In genomic region chr15:90902996-90903732, GRCh38 we compare ENCODE assay signal across 1 cellular context.
TF ChIP-seq lines count a peak whose summit lies in the region.

TSS of gene MAN2A2 (plus strand) at chr15:90903302. CDS start at chr15:90904208, 906 bp downstream.

TF ChIP-seq in GM23338, 12 proteins besides CTCF, POLR2A, EP300 and RAD21 (continued from another document):
- TF ChIP-seq, protein P1, sequence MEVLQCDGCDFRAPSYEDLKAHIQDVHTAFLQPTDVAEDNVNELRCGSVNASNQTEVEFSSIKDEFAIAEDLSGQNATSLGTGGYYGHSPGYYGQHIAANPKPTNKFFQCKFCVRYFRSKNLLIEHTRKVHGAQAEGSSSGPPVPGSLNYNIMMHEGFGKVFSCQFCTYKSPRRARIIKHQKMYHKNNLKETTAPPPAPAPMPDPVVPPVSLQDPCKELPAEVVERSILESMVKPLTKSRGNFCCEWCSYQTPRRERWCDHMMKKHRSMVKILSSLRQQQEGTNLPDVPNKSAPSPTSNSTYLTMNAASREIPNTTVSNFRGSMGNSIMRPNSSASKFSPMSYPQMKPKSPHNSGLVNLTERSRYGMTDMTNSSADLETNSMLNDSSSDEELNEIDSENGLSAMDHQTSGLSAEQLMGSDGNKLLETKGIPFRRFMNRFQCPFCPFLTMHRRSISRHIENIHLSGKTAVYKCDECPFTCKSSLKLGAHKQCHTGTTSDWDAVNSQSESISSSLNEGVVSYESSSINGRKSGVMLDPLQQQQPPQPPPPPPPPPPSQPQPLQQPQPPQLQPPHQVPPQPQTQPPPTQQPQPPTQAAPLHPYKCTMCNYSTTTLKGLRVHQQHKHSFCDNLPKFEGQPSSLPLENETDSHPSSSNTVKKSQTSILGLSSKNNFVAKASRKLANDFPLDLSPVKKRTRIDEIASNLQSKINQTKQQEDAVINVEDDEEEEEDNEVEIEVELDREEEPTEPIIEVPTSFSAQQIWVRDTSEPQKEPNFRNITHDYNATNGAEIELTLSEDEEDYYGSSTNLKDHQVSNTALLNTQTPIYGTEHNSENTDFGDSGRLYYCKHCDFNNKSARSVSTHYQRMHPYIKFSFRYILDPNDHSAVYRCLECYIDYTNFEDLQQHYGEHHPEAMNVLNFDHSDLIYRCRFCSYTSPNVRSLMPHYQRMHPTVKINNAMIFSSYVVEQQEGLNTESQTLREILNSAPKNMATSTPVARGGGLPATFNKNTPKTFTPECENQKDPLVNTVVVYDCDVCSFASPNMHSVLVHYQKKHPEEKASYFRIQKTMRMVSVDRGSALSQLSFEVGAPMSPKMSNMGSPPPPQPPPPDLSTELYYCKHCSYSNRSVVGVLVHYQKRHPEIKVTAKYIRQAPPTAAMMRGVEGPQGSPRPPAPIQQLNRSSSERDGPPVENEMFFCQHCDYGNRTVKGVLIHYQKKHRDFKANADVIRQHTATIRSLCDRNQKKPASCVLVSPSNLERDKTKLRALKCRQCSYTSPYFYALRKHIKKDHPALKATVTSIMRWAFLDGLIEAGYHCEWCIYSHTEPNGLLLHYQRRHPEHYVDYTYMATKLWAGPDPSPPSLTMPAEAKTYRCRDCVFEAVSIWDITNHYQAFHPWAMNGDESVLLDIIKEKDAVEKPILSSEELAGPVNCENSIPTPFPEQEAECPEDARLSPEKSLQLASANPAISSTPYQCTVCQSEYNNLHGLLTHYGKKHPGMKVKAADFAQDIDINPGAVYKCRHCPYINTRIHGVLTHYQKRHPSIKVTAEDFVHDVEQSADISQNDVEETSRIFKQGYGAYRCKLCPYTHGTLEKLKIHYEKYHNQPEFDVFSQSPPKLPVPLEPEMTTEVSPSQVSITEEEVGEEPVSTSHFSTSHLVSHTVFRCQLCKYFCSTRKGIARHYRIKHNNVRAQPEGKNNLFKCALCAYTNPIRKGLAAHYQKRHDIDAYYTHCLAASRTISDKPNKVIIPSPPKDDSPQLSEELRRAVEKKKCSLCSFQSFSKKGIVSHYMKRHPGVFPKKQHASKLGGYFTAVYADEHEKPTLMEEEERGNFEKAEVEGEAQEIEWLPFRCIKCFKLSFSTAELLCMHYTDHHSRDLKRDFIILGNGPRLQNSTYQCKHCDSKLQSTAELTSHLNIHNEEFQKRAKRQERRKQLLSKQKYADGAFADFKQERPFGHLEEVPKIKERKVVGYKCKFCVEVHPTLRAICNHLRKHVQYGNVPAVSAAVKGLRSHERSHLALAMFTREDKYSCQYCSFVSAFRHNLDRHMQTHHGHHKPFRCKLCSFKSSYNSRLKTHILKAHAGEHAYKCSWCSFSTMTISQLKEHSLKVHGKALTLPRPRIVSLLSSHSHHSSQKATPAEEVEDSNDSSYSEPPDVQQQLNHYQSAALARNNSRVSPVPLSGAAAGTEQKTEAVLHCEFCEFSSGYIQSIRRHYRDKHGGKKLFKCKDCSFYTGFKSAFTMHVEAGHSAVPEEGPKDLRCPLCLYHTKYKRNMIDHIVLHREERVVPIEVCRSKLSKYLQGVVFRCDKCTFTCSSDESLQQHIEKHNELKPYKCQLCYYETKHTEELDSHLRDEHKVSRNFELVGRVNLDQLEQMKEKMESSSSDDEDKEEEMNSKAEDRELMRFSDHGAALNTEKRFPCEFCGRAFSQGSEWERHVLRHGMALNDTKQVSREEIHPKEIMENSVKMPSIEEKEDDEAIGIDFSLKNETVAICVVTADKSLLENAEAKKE (CRISPR knock-in tag; IDR thresholded peaks at IDR 0.05): no peak
- TF ChIP-seq REST (IDR thresholded peaks at IDR 0.05; ENCODE audit: unreplicated experiment): no peak
